In the genomic region with DNA sequence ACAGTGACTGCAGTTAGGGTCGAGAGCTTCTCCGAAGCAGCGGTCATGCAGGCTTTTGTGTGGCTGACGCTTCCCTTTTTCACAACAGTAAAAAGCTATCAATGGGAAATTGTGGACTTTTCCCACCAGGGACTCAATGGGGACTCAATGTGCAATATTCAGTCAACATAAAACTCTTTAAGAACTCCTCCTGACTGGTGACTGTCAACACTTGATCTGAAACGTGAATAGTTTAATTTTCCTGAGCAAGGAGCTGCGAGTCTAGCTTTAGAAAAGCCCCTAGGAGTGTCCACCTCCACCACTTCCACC, we compare ENCODE assay signal across 8 cellular contexts. TPM values are rescaled to one million over a fixed set of nuclear protein-coding genes. Genes with fewer than 3 reads are reported as not detected.
A peak's percentile ranks its signal among the peaks of the same experiment; 100 is the strongest.
DNase-seq lines count a peak whose midpoint lies in the region; ATAC-seq and TF ChIP-seq lines count a peak whose summit lies in the region.

No MANE protein-coding gene starts in this region.

- intact Hi-C loops in activated CD4-positive, alpha-beta memory T cell treated with anti-CD3 and anti-CD28 coated beads for 36 hours (cut with micrococcal nuclease), result loop anchor here (1.0 to 2.0 kb wide), 2 partner anchors 7 to 29 kb away; a partner anchor contains a TSS

- no peaks in the 10 kb centered on the region for H3K9me3 ChIP-seq in thoracic aorta

- H3K9me3 Mint-ChIP-seq in activated T-cell treated with anti-CD3 and anti-CD28 coated beads, Interleukin-2, amount 50 U/mL, for 72 hours, result no peaks in the 10 kb centered on the region
- no peaks in the 10 kb centered on the region for H3K9me3 Mint-ChIP-seq in activated CD4-positive, alpha-beta memory T cell treated with anti-CD3 and anti-CD28 coated beads for 36 hours
- H3K9me3 Mint-ChIP-seq in immature natural killer cell, result no peaks in the 10 kb centered on the region

- CTCF ChIA-PET in activated CD4-positive, alpha-beta memory T cell treated with anti-CD3 and anti-CD28 coated beads for 36 hours (lab: Charles Lee), result interaction anchor here (0.6 to 1.1 kb wide), 2 partner anchors 25 to 205 kb away, joined by 3 to 11 read pairs; no protein-coding TSS in a partner anchor

- H3K4me3 ChIP-seq in thoracic aorta, result peak overlapping the region; percentile 70

- peak overlapping the region; percentile 56 for H3K27ac Mint-ChIP-seq in activated T-cell treated with anti-CD3 and anti-CD28 coated beads, Interleukin-2, amount 50 U/mL, for 72 hours
- peak overlapping the region; percentile 81 for H3K27ac Mint-ChIP-seq in activated CD4-positive, alpha-beta memory T cell treated with anti-CD3 and anti-CD28 coated beads for 36 hours
- peak overlapping the region in 4 of 6 donors; percentile 42 to 72 (median 58) for H3K27ac Mint-ChIP-seq in immature natural killer cell

- no peak for DNase-seq in activated T-cell treated with anti-CD3 and anti-CD28 coated beads, Interleukin-2, amount 50 U/mL, for 72 hours
- DNase-seq in activated T-cell treated with anti-CD3 and anti-CD28 coated beads, Interleukin-2, amount 50 U/mL, for 1 hour, result no peak
- DNase-seq in activated CD4-positive, alpha-beta memory T cell treated with anti-CD3 and anti-CD28 coated beads for 36 hours, result no peak
- no peak for DNase-seq in immature natural killer cell
- no peak for DNase-seq in thoracic aorta (ENCODE audit: low spot score)
- no peak for DNase-seq in hypothalamus (lab: John Stamatoyannopoulos, UW)
- DNase-seq in glomerular visceral epithelial cell (ENCODE audit: extremely low spot score), result no peak

- H3K4me1 ChIP-seq in thoracic aorta (ENCODE audit: control insufficient read depth in 1 of 2, low read depth in 2 of 2), result peaks cover 4 to 27% of the 10 kb centered on the region in 2 donors

- no peak for ATAC-seq in activated T-cell treated with anti-CD3 and anti-CD28 coated beads, Interleukin-2, amount 50 U/mL, for 72 hours (replicated peaks in 1 of 2)
- ATAC-seq in thoracic aorta (ENCODE audit: insufficient number of reproducible peaks, low FRiP score, low read depth) (no peak), GM18867 (IDR thresholded peaks at IDR 0.05; ENCODE audit: unreplicated experiment) (no peak)

- peaks cover 2 to 8% of the 10 kb centered on the region in 2 donors for H3K36me3 Mint-ChIP-seq in activated T-cell treated with anti-CD3 and anti-CD28 coated beads, Interleukin-2, amount 50 U/mL, for 72 hours (ENCODE audit: insufficient read depth in 2 of 2)
- peaks cover 10% of the 10 kb centered on the region for H3K36me3 Mint-ChIP-seq in activated CD4-positive, alpha-beta memory T cell treated with anti-CD3 and anti-CD28 coated beads for 36 hours
- H3K36me3 Mint-ChIP-seq in immature natural killer cell, result no peaks in the 10 kb centered on the region

- peaks cover 2% of the 10 kb centered on the region for H3K36me3 ChIP-seq in thoracic aorta

- POLR2A ChIA-PET in activated CD4-positive, alpha-beta memory T cell treated with anti-CD3 and anti-CD28 coated beads for 36 hours (lab: Charles Lee), result interaction anchor here (0.8 to 2.6 kb wide), 4 partner anchors 8 to 200 kb away, joined by 3 to 15 read pairs (median 4); a partner anchor contains a TSS

- no peaks in the 10 kb centered on the region for H3K27me3 Mint-ChIP-seq in activated T-cell treated with anti-CD3 and anti-CD28 coated beads, Interleukin-2, amount 50 U/mL, for 72 hours (ENCODE audit: low read depth)
- peaks cover 2% of the 10 kb centered on the region for H3K27me3 Mint-ChIP-seq in activated CD4-positive, alpha-beta memory T cell treated with anti-CD3 and anti-CD28 coated beads for 36 hours
- H3K27me3 Mint-ChIP-seq in immature natural killer cell (ENCODE audit: low read depth in 3 of 3), result peaks cover 2 to 5% (median 4%) of the 10 kb centered on the region in 3 donors

- peaks cover 22% of the 10 kb centered on the region for H3K4me1 Mint-ChIP-seq in activated T-cell treated with anti-CD3 and anti-CD28 coated beads, Interleukin-2, amount 50 U/mL, for 72 hours (ENCODE audit: low read depth)
- H3K4me1 Mint-ChIP-seq in activated CD4-positive, alpha-beta memory T cell treated with anti-CD3 and anti-CD28 coated beads for 36 hours (ENCODE audit: low read depth), result peaks cover 24% of the 10 kb centered on the region
- peaks cover 9 to 13% of the 10 kb centered on the region in 2 donors for H3K4me1 Mint-ChIP-seq in immature natural killer cell

- no peaks in the 10 kb centered on the region for H3K27me3 ChIP-seq in thoracic aorta (replicated peaks; ENCODE audit: insufficient read depth)

- H3K4me3 Mint-ChIP-seq in activated T-cell treated with anti-CD3 and anti-CD28 coated beads, Interleukin-2, amount 50 U/mL, for 72 hours, result peak overlapping the region; percentile 84 to 90
- H3K4me3 Mint-ChIP-seq in activated CD4-positive, alpha-beta memory T cell treated with anti-CD3 and anti-CD28 coated beads for 36 hours, result peak overlapping the region; percentile 84
- peak overlapping the region; percentile 68 to 77 (median 70) for H3K4me3 Mint-ChIP-seq in immature natural killer cell

- TF ChIP-seq CTCF in thoracic aorta (IDR thresholded peaks at IDR 0.05), result no peak

- H3K27ac ChIP-seq in thoracic aorta, result peak overlapping the region in 1 of 2 donors; percentile 45

RNA-seq across cellular contexts. Expression of a gene that starts 28.7 kb away (rescaled TPM):
- total RNA-seq in activated T-cell treated with anti-CD3 and anti-CD28 coated beads, Interleukin-2, amount 50 U/mL, for 72 hours, result 10 to 100 TPM; 60.1 to 78.2 TPM
- total RNA-seq in activated CD4-positive, alpha-beta memory T cell treated with anti-CD3 and anti-CD28 coated beads for 36 hours, result 10 to 100 TPM; 49.9 to 54.5 TPM
- 10 to 100 TPM; 22.6 to 43.9 (median 34.0) TPM for polyA plus RNA-seq in immature natural killer cell
- 10 to 100 TPM; 34.5 to 79.7 TPM for total RNA-seq in thoracic aorta

RNA-seq across cellular contexts. Expression of a gene that starts 52.5 kb away (rescaled TPM):
- total RNA-seq in activated T-cell treated with anti-CD3 and anti-CD28 coated beads, Interleukin-2, amount 50 U/mL, for 72 hours, result 1 to 10 TPM; 1.3 to 1.8 TPM
- 1 to 10 TPM; 1.7 to 1.8 TPM for total RNA-seq in activated CD4-positive, alpha-beta memory T cell treated with anti-CD3 and anti-CD28 coated beads for 36 hours
- polyA plus RNA-seq in immature natural killer cell, result 1 to 10 TPM in 2 of 3 donors, under 1 TPM in 1; 0.66 to 1.7 (median 1.5) TPM
- 1 to 10 TPM; 1.6 to 1.8 TPM for total RNA-seq in thoracic aorta
